1 cellular context compared by ENCODE assay signal in the genomic region with DNA sequence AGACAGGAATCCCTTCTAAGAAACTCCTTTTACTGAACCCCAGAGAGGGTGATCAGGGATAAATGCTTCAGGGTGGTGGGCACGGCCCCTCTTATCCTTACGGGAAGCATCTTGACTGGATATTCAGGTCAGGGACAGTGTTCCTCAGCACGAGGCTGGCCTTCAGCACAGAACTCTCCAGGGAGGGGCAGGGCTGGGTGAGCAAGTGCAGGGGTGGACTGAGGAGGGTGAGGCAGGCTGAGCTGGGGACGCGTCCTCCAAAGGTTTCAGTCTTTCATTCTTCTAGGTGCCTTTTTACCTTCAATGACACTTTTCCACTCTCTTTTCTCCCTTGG.
TF ChIP-seq lines count a peak whose summit lies in the region.

No MANE protein-coding gene starts in this region.

TF ChIP-seq in GM23338, 12 proteins besides CTCF, POLR2A, EP300 and RAD21:
- no peak for TF ChIP-seq ZNF114 (CRISPR knock-in tag; IDR thresholded peaks at IDR 0.05)
- no peak for TF ChIP-seq POLR2AphosphoS5 (IDR thresholded peaks at IDR 0.05; ENCODE audit: low read depth)
- no peak for TF ChIP-seq STAT1 (IDR thresholded peaks at IDR 0.05; ENCODE audit: unreplicated experiment)
- TF ChIP-seq CREB1 (CRISPR knock-in tag; IDR thresholded peaks at IDR 0.05; ENCODE audit: low read depth), result no peak
- no peak for TF ChIP-seq EZH2 (IDR thresholded peaks at IDR 0.05; ENCODE audit: low read depth, unreplicated experiment)
- TF ChIP-seq, protein P1, sequence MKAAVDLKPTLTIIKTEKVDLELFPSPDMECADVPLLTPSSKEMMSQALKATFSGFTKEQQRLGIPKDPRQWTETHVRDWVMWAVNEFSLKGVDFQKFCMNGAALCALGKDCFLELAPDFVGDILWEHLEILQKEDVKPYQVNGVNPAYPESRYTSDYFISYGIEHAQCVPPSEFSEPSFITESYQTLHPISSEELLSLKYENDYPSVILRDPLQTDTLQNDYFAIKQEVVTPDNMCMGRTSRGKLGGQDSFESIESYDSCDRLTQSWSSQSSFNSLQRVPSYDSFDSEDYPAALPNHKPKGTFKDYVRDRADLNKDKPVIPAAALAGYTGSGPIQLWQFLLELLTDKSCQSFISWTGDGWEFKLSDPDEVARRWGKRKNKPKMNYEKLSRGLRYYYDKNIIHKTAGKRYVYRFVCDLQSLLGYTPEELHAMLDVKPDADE (IDR thresholded peaks at IDR 0.05), result no peak
- TF ChIP-seq JUNB (IDR thresholded peaks at IDR 0.05; ENCODE audit: unreplicated experiment), result no peak
- TF ChIP-seq, protein P2, sequence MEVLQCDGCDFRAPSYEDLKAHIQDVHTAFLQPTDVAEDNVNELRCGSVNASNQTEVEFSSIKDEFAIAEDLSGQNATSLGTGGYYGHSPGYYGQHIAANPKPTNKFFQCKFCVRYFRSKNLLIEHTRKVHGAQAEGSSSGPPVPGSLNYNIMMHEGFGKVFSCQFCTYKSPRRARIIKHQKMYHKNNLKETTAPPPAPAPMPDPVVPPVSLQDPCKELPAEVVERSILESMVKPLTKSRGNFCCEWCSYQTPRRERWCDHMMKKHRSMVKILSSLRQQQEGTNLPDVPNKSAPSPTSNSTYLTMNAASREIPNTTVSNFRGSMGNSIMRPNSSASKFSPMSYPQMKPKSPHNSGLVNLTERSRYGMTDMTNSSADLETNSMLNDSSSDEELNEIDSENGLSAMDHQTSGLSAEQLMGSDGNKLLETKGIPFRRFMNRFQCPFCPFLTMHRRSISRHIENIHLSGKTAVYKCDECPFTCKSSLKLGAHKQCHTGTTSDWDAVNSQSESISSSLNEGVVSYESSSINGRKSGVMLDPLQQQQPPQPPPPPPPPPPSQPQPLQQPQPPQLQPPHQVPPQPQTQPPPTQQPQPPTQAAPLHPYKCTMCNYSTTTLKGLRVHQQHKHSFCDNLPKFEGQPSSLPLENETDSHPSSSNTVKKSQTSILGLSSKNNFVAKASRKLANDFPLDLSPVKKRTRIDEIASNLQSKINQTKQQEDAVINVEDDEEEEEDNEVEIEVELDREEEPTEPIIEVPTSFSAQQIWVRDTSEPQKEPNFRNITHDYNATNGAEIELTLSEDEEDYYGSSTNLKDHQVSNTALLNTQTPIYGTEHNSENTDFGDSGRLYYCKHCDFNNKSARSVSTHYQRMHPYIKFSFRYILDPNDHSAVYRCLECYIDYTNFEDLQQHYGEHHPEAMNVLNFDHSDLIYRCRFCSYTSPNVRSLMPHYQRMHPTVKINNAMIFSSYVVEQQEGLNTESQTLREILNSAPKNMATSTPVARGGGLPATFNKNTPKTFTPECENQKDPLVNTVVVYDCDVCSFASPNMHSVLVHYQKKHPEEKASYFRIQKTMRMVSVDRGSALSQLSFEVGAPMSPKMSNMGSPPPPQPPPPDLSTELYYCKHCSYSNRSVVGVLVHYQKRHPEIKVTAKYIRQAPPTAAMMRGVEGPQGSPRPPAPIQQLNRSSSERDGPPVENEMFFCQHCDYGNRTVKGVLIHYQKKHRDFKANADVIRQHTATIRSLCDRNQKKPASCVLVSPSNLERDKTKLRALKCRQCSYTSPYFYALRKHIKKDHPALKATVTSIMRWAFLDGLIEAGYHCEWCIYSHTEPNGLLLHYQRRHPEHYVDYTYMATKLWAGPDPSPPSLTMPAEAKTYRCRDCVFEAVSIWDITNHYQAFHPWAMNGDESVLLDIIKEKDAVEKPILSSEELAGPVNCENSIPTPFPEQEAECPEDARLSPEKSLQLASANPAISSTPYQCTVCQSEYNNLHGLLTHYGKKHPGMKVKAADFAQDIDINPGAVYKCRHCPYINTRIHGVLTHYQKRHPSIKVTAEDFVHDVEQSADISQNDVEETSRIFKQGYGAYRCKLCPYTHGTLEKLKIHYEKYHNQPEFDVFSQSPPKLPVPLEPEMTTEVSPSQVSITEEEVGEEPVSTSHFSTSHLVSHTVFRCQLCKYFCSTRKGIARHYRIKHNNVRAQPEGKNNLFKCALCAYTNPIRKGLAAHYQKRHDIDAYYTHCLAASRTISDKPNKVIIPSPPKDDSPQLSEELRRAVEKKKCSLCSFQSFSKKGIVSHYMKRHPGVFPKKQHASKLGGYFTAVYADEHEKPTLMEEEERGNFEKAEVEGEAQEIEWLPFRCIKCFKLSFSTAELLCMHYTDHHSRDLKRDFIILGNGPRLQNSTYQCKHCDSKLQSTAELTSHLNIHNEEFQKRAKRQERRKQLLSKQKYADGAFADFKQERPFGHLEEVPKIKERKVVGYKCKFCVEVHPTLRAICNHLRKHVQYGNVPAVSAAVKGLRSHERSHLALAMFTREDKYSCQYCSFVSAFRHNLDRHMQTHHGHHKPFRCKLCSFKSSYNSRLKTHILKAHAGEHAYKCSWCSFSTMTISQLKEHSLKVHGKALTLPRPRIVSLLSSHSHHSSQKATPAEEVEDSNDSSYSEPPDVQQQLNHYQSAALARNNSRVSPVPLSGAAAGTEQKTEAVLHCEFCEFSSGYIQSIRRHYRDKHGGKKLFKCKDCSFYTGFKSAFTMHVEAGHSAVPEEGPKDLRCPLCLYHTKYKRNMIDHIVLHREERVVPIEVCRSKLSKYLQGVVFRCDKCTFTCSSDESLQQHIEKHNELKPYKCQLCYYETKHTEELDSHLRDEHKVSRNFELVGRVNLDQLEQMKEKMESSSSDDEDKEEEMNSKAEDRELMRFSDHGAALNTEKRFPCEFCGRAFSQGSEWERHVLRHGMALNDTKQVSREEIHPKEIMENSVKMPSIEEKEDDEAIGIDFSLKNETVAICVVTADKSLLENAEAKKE (CRISPR knock-in tag; IDR thresholded peaks at IDR 0.05), result no peak
- no peak for TF ChIP-seq ZNF331 (CRISPR knock-in tag; IDR thresholded peaks at IDR 0.05; ENCODE audit: low read depth)
- no peak for TF ChIP-seq EZH2phosphoT487 (IDR thresholded peaks at IDR 0.05; ENCODE audit: unreplicated experiment)
- TF ChIP-seq, protein P3, sequence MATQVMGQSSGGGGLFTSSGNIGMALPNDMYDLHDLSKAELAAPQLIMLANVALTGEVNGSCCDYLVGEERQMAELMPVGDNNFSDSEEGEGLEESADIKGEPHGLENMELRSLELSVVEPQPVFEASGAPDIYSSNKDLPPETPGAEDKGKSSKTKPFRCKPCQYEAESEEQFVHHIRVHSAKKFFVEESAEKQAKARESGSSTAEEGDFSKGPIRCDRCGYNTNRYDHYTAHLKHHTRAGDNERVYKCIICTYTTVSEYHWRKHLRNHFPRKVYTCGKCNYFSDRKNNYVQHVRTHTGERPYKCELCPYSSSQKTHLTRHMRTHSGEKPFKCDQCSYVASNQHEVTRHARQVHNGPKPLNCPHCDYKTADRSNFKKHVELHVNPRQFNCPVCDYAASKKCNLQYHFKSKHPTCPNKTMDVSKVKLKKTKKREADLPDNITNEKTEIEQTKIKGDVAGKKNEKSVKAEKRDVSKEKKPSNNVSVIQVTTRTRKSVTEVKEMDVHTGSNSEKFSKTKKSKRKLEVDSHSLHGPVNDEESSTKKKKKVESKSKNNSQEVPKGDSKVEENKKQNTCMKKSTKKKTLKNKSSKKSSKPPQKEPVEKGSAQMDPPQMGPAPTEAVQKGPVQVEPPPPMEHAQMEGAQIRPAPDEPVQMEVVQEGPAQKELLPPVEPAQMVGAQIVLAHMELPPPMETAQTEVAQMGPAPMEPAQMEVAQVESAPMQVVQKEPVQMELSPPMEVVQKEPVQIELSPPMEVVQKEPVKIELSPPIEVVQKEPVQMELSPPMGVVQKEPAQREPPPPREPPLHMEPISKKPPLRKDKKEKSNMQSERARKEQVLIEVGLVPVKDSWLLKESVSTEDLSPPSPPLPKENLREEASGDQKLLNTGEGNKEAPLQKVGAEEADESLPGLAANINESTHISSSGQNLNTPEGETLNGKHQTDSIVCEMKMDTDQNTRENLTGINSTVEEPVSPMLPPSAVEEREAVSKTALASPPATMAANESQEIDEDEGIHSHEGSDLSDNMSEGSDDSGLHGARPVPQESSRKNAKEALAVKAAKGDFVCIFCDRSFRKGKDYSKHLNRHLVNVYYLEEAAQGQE (IDR thresholded peaks at IDR 0.05; ENCODE audit: unreplicated experiment), result no peak
- no peak for TF ChIP-seq NANOG (IDR thresholded peaks at IDR 0.05; ENCODE audit: borderline replicate concordance)
